Comparison of ENCODE assay signal across 8 cellular contexts in genomic region chr20:19758888-19759331, GRCh38. TPM values are rescaled to one million over a fixed set of nuclear protein-coding genes. Genes with fewer than 3 reads are reported as not detected.
DNase-seq lines count a peak whose midpoint lies in the region; ATAC-seq and TF ChIP-seq lines count a peak whose summit lies in the region.

No MANE protein-coding gene starts in this region.

- H3K9me3 ChIP-seq in T-helper 17 cell (ENCODE audit: control insufficient read depth, low read length, poor library complexity, severe bottlenecking) (no peaks in the 10 kb centered on the region), MM.1S (replicated peaks; ENCODE audit: insufficient read depth, low read length) (no peaks in the 10 kb centered on the region)

- H3K9ac ChIP-seq in MM.1S (ENCODE audit: low read length): no peak overlapping the region

- H3K4me1 ChIP-seq in urinary bladder (ENCODE audit: insufficient read depth): no peaks in the 10 kb centered on the region
- peaks cover 6% of the 10 kb centered on the region; the same call in 1 of the 2 replicates for H3K4me1 ChIP-seq in MM.1S (ENCODE audit: low read length)

- H3F3A ChIP-seq in MM.1S (ENCODE audit: insufficient read depth, low read length): peaks cover 8% of the 10 kb centered on the region; the same call in 1 of the 2 replicates

- H3K36me3 ChIP-seq in urinary bladder (ENCODE audit: insufficient read depth) (no peaks in the 10 kb centered on the region), MM.1S (replicated peaks; ENCODE audit: insufficient read depth, low read length) (no peaks in the 10 kb centered on the region)

- H3K79me2 ChIP-seq in MM.1S (ENCODE audit: low read length): no peaks in the 10 kb centered on the region

- no peak for ATAC-seq in T-helper 17 cell

- H3K9me2 ChIP-seq in MM.1S (replicated peaks; ENCODE audit: insufficient read depth, low read length): no peaks in the 10 kb centered on the region

- H4K20me1 ChIP-seq in MM.1S (ENCODE audit: insufficient read depth, low read length): no peaks in the 10 kb centered on the region

- H3K27me3 Mint-ChIP-seq in T-helper 17 cell: peaks cover 55% of the 10 kb centered on the region

- peak overlapping the region; percentile 93 for H3K27ac ChIP-seq in epithelial cell of prostate
- H3K27ac ChIP-seq in urinary bladder (ENCODE audit: low read depth): peak overlapping the region; percentile 85
- H3K27ac ChIP-seq in MM.1S (ENCODE audit: low read length): no peak overlapping the region

- peak overlapping the region; percentile 79 for H3K4me3 ChIP-seq in urinary bladder (ENCODE audit: low read depth, low read length)
- H3K4me3 ChIP-seq in MM.1S (ENCODE audit: low read length): no peak overlapping the region

- no peaks in the 10 kb centered on the region for H3K27me3 ChIP-seq in MM.1S (replicated peaks; ENCODE audit: insufficient read depth, low read length)

- 7% methylated on average over 28 of the region's 28 CpGs for WGBS in urinary bladder

- H3K27ac Mint-ChIP-seq in T-helper 17 cell: no peak overlapping the region

- H3K4me1 Mint-ChIP-seq in T-helper 17 cell: peaks cover 3% of the 10 kb centered on the region

- no peak for TF ChIP-seq CTCF in MM.1S (IDR thresholded peaks at IDR 0.05; ENCODE audit: low read length)

- H3K4me3 Mint-ChIP-seq in T-helper 17 cell: no peak overlapping the region

- no peak overlapping the region for H2AFZ ChIP-seq in MM.1S (ENCODE audit: low read length)

- DNase-seq in AG08396 (ENCODE audit: low spot score) (peak; percentile 49), NCI-H69 (lab: John Stamatoyannopoulos, UW) (peak; percentile 67), epithelial cell of prostate (ENCODE audit: low read depth, low spot score) (no peak), mesenteric fat pad (ENCODE audit: low spot score) (peak; percentile 93), NCI-H2196 treated with DMSO at 0.1 percent for 48 hours (lab: John Stamatoyannopoulos, UW; ENCODE audit: unreplicated experiment) (no peak), T-helper 17 cell (no peak), MM.1S (no peak)

- H3K36me3 Mint-ChIP-seq in T-helper 17 cell (ENCODE audit: low read depth): no peaks in the 10 kb centered on the region

- H3K4me2 ChIP-seq in MM.1S (ENCODE audit: low read depth, low read length): no peak overlapping the region

RNA-seq across cellular contexts. Expression of gene RIN2, which starts 0.9 kb away (rescaled TPM):
- 74.1 TPM for total RNA-seq in mesenteric fat pad
- 45.5 TPM for total RNA-seq in urinary bladder
- polyA plus RNA-seq in urinary bladder: 19.5 TPM
- 1 to 10 TPM; 1.0 to 1.2 TPM for total RNA-seq in T-helper 17 cell

Comparison
In these comparisons a context has a peak if more than half of its experiments do, and no peak if none do; other contexts are left out.
1. DNase-seq: peak in AG08396 (single experiment), NCI-H69 (single experiment) and mesenteric fat pad (single experiment); none in epithelial cell of prostate (single experiment), NCI-H2196 treated with DMSO at 0.1 percent for 48 hours (single experiment), T-helper 17 cell (0 of 3) and MM.1S (single experiment).
2. RNA of gene RIN2, which starts 0.9 kb away (total RNA-seq): 74.1 TPM in mesenteric fat pad (single experiment) and 45.5 TPM in urinary bladder (single experiment); 1.0 to 1.2 TPM in T-helper 17 cell; every median in the first group is over 10 times any median in the second.